Comparison of ENCODE assay signal across 14 cellular contexts in the genomic region with DNA sequence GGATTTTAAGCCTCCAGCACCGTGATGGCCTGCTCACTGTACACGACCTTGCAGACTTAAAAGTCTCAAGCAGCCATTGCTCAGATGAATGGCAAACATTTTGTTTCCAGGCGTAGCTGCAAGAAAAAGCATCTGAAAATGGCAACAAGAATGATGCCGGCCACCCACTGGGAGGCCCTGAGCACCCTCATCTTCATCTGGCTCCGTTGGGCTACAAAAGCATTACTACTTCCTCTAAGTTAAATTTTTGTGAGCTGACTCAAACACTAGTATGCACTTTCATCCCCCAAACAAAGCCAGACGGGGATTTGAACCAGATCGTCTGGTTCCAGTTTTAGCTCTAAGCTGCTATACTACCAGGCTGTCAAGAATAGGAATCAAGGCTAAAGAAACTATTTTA.
DNase-seq lines count a peak whose midpoint lies in the region; ATAC-seq and TF ChIP-seq lines count a peak whose summit lies in the region.
"Had no signal": no experiment of that assay in that cellular context is flagged by ENCODE, and none has a peak within 500 bp of the region (broad histone marks: within the 10 kb centered on the region; RNA-seq: fewer than 3 reads in every experiment).

No MANE protein-coding gene starts in this region.

- H3K36me3 ChIP-seq in NT2/D1 (ENCODE audit: insufficient read depth, insufficient read length, low read length), result no peaks in the 10 kb centered on the region

- no peaks in the 10 kb centered on the region for H3K4me1 Mint-ChIP-seq in activated CD8-positive, alpha-beta memory T cell treated with anti-CD3 and anti-CD28 coated beads, Interleukin-2, amount 10 ng/mL, durations not matched to agents 7 days and 5 days

- TF ChIP-seq CTCF in GM13976 (IDR thresholded peaks at IDR 0.05; ENCODE audit: borderline replicate concordance, control extremely low read depth, extremely low read depth, insufficient read depth, missing control alignments), result no peak

- CTCF ChIA-PET in activated CD8-positive, alpha-beta memory T cell treated with anti-CD3 and anti-CD28 coated beads, Interleukin-2, amount 10 ng/mL, durations not matched to agents 7 days and 5 days (lab: Charles Lee), result interaction anchor here (1.7 kb wide), 1 partner anchor 15 kb away, joined by 5 read pairs; no protein-coding TSS in a partner anchor

- DNase-seq in EL, result peak; percentile 81
- peak; percentile 13 for DNase-seq in NT2/D1 (ENCODE audit: low read depth, low spot score)
- peak; percentile 70 for DNase-seq in non-pigmented ciliary epithelial cell (ENCODE audit: low read depth)
- no peak for DNase-seq in activated CD8-positive, alpha-beta memory T cell treated with anti-CD3 and anti-CD28 coated beads, Interleukin-2, amount 10 ng/mL, durations not matched to agents 7 days and 5 days
- DNase-seq in GM13976 (ENCODE audit: low spot score), result no peak
- DNase-seq in posterior vena cava (ENCODE audit: low spot score), result no peak
- no peak for DNase-seq in mesenteric fat pad (ENCODE audit: low spot score)
- DNase-seq: activated CD8-positive, alpha-beta T cell treated with anti-CD3 and anti-CD28 coated beads, Interleukin-2, amount 10 ng/mL, durations not matched to agents 7 days and 5 days; activated naive CD4-positive, alpha-beta T cell treated with anti-CD3 and anti-CD28 coated beads, Interleukin-2, amount 50 U/mL, for 16 hours; dorsolateral prefrontal cortex; stimulated activated naive CD4-positive, alpha-beta T cell treated with Interleukin-2 at 50 U/mL for 16 hours had no signal

- H3K9me3 ChIP-seq in NT2/D1 (ENCODE audit: insufficient read depth, low read length), result no peaks in the 10 kb centered on the region; the same call in 1 of the 2 replicates

- H3K27me3 ChIP-seq in NT2/D1 (ENCODE audit: insufficient read depth, insufficient read length), result no peaks in the 10 kb centered on the region

- in situ Hi-C loops in GM13976 (cut with MboI; ENCODE audit: low sequenced_read_pairs, unreplicated experiment), result no loop called here

- peak; percentile 55 for ATAC-seq in esophagus mucosa
- no peak for ATAC-seq in activated CD8-positive, alpha-beta memory T cell treated with anti-CD3 and anti-CD28 coated beads, Interleukin-2, amount 10 ng/mL, durations not matched to agents 7 days and 5 days
- ATAC-seq: activated CD8-positive, alpha-beta T cell treated with anti-CD3 and anti-CD28 coated beads, Interleukin-2, amount 10 ng/mL, durations not matched to agents 7 days and 5 days had no signal

- intact Hi-C loops in posterior vena cava (cut with DNase I), result no loop called here

- no peak overlapping the region for H3K4me3 ChIP-seq in NT2/D1 (ENCODE audit: insufficient read length, low read depth)
- H3K4me3 ChIP-seq: dorsolateral prefrontal cortex had no signal

- no peaks in the 10 kb centered on the region for H3K9me3 Mint-ChIP-seq in activated CD8-positive, alpha-beta memory T cell treated with anti-CD3 and anti-CD28 coated beads, Interleukin-2, amount 10 ng/mL, durations not matched to agents 7 days and 5 days (ENCODE audit: low read depth)

- H3K4me3 Mint-ChIP-seq in activated CD8-positive, alpha-beta memory T cell treated with anti-CD3 and anti-CD28 coated beads, Interleukin-2, amount 10 ng/mL, durations not matched to agents 7 days and 5 days, result no peak overlapping the region
- H3K4me3 Mint-ChIP-seq: activated CD8-positive, alpha-beta T cell treated with anti-CD3 and anti-CD28 coated beads, Interleukin-2, amount 10 ng/mL, durations not matched to agents 7 days and 5 days; T-helper 2 cell treated with Interferon-gamma antibody and Interleukin-4, amounts not matched to agents 5 μg/mL and 100 μg/mL, for 36 hours had no signal

- H3K27ac Mint-ChIP-seq in activated CD8-positive, alpha-beta memory T cell treated with anti-CD3 and anti-CD28 coated beads, Interleukin-2, amount 10 ng/mL, durations not matched to agents 7 days and 5 days, result no peak overlapping the region
- H3K27ac Mint-ChIP-seq: activated CD8-positive, alpha-beta T cell treated with anti-CD3 and anti-CD28 coated beads, Interleukin-2, amount 10 ng/mL, durations not matched to agents 7 days and 5 days; T-helper 2 cell treated with Interferon-gamma antibody and Interleukin-4, amounts not matched to agents 5 μg/mL and 100 μg/mL, for 36 hours had no signal

- no peaks in the 10 kb centered on the region for H3K4me1 ChIP-seq in NT2/D1 (ENCODE audit: insufficient read depth, insufficient read length)

- peaks cover 11% of the 10 kb centered on the region for H3K27me3 Mint-ChIP-seq in activated CD8-positive, alpha-beta memory T cell treated with anti-CD3 and anti-CD28 coated beads, Interleukin-2, amount 10 ng/mL, durations not matched to agents 7 days and 5 days

- H3K9ac ChIP-seq in NT2/D1 (ENCODE audit: insufficient read length, low read depth), result no peak overlapping the region
- H3K9ac ChIP-seq: parathyroid adenoma had no signal

- H3K36me3 Mint-ChIP-seq in activated CD8-positive, alpha-beta memory T cell treated with anti-CD3 and anti-CD28 coated beads, Interleukin-2, amount 10 ng/mL, durations not matched to agents 7 days and 5 days, result no peaks in the 10 kb centered on the region

Comparison
In these comparisons a context has a peak if more than half of its experiments do, and no peak if none do; other contexts are left out.
1. DNase-seq: peak in EL (single experiment), NT2/D1 (single experiment) and non-pigmented ciliary epithelial cell (single experiment); none in activated CD8-positive, alpha-beta memory T cell treated with anti-CD3 and anti-CD28 coated beads, Interleukin-2, amount 10 ng/mL, durations not matched to agents 7 days and 5 days (single experiment), GM13976 (single experiment), posterior vena cava (single experiment) and mesenteric fat pad (single experiment).